ENCODE assay signal across 8 cellular contexts in the genomic region with DNA sequence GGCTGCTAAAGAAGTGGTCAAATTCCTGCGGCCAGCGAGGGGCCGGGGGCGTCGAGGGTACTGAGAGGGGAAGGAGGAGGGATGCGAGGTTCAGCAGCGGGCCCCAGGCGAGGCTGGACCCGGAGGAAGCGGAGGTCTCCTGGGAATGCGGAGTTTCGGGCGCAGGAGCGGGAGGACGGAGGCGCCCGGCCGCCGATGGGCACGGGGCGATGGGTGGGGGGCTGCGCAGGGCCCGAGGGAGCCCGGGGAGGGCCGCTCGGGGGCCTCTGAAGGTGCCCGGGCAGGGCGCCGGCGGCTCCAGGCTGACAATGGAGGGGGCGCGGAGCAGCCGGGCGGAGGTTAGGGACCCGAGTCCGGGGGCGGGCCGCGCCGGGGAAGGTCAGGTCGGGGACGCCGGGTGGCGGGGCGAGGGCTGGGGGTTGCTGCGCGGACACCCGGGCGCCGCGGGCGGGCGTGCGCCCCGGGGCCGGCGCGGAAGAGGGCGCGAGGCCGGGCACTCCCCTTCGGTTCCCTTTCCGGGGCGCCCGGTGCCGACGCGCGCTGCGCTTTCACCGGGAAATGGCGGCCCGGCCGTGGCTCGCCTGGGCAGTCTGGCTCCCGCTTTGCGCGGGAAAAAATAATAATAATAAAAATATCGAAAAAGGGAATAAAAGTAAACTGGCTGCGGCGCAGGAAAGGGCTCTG. TPM values are rescaled to one million over a fixed set of nuclear protein-coding genes. Genes with fewer than 3 reads are reported as not detected.
DNase-seq lines count a peak whose midpoint lies in the region; ATAC-seq and TF ChIP-seq lines count a peak whose summit lies in the region.

No MANE protein-coding gene starts in this region.

- no peaks in the 10 kb centered on the region for H3K36me3 ChIP-seq in iPS DF 6.9 (ENCODE audit: control insufficient read depth, insufficient read depth, low read length)
- no peaks in the 10 kb centered on the region for H3K36me3 ChIP-seq in gastrocnemius medialis

- 0 out of 2 replicates have a peak, but pooled peaks cover 1% of the 10 kb centered on the region for H3K4me1 ChIP-seq in iPS DF 6.9 (ENCODE audit: control insufficient read depth, insufficient read depth, low read length)
- peaks cover 0 to 6% of the 10 kb centered on the region in 2 donors for H3K4me1 ChIP-seq in gastrocnemius medialis

- in situ Hi-C loops in gastrocnemius medialis (cut with MboI; ENCODE audit: low sequenced_read_pairs in 4 of 4): no loop called here

- H3K27me3 ChIP-seq in iPS DF 6.9 (ENCODE audit: control insufficient read depth, insufficient read depth, low read length) (peaks cover 46% of the 10 kb centered on the region), gastrocnemius medialis (peaks cover 0 to 4% (median 0%) of the 10 kb centered on the region in 3 donors)

- ATAC-seq in Right ventricle myocardium inferior: peak; percentile 66
- ATAC-seq in gastrocnemius medialis: peak; percentile 35 to 37
- no peak for ATAC-seq in GM19455 (IDR thresholded peaks at IDR 0.05; ENCODE audit: unreplicated experiment)
- no peak for ATAC-seq in HG02798 (IDR thresholded peaks at IDR 0.05; ENCODE audit: poor library complexity, unreplicated experiment)

- no CpG with 5 or more reads among the region's 81 CpGs for WGBS in iPS DF 6.9 (ENCODE audit: insufficient coverage, insufficient read length)

- H3K9me3 ChIP-seq in iPS DF 6.9 (ENCODE audit: control insufficient read depth, insufficient read depth, low read length): no peaks in the 10 kb centered on the region; the same call in 1 of the 2 replicates
- no peaks in the 10 kb centered on the region for H3K9me3 ChIP-seq in gastrocnemius medialis

- H3K27ac ChIP-seq in angular gyrus (ENCODE audit: low read depth, low read length): peak overlapping the region; percentile 26
- no peak overlapping the region for H3K27ac ChIP-seq in iPS DF 6.9 (ENCODE audit: low read length)
- H3K27ac ChIP-seq in gastrocnemius medialis: peak overlapping the region in 2 of 4 donors; percentile 58 to 66

- DNase-seq in Right ventricle myocardium inferior (ENCODE audit: missing footprints) (no peak), cardiac septum (ENCODE audit: low spot score) (no peak), iPS DF 6.9 (ENCODE audit: low read depth, low spot score) (no peak), gastrocnemius medialis (no peak)
- no peak for DNase-seq in activated effector memory CD4-positive, alpha-beta T cell treated with Interleukin-2 at 50 U/mL for 16 hours

- H3K4me3 ChIP-seq in iPS DF 6.9 (ENCODE audit: low read length): peak overlapping the region; percentile 62; the same call in 1 of the 2 replicates
- peak overlapping the region; percentile 64 to 80 (median 75) for H3K4me3 ChIP-seq in gastrocnemius medialis

- no peak for TF ChIP-seq CTCF in gastrocnemius medialis (IDR thresholded peaks at IDR 0.05 in 4 of 5, conservative IDR thresholded peaks at IDR 0.05 in 1 of 5)

- no peak for TF ChIP-seq POLR2A in gastrocnemius medialis (IDR thresholded peaks at IDR 0.05)

- intact Hi-C loops in Right ventricle myocardium inferior (cut with DNase I) (no loop called here), cardiac septum (cut with DNase I) (no loop called here), gastrocnemius medialis (cut with DNase I; ENCODE audit: low total_unique reads) (no loop called here)

RNA-seq across cellular contexts. Expression of gene MACROH2A2, which starts 0.7 kb away (rescaled TPM):
- 14.8 TPM for total RNA-seq in Right ventricle myocardium inferior
- total RNA-seq in cardiac septum: 15.3 TPM
- 1 to 10 TPM in 3 of 4 donors, under 1 TPM in 1; 0.53 to 5.2 (median 4.3) TPM for total RNA-seq in gastrocnemius medialis

Comparison
In these comparisons a context has a peak if more than half of its experiments do, and no peak if none do; other contexts are left out.
1. ATAC-seq: peak in Right ventricle myocardium inferior (single experiment) and gastrocnemius medialis (2 of 2); none in GM19455 (single experiment) and HG02798 (single experiment).